In genomic region chr2:96891591-96892333, GRCh38 we compare ENCODE assay signal across 9 cellular contexts. TPM values are rescaled to one million over a fixed set of nuclear protein-coding genes. Genes with fewer than 3 reads are reported as not detected.
DNase-seq lines count a peak whose midpoint lies in the region; ATAC-seq and TF ChIP-seq lines count a peak whose summit lies in the region.
"Had no signal": no experiment of that assay in that cellular context is flagged by ENCODE, and none has a peak within 500 bp of the region (broad histone marks: within the 10 kb centered on the region; RNA-seq: fewer than 3 reads in every experiment).

No MANE protein-coding gene starts in this region.

- H3K4me3 ChIP-seq in OCI-LY7 (ENCODE audit: low read depth, low read length, poor library complexity, severe bottlenecking), result no peak overlapping the region
- H3K4me3 ChIP-seq in endodermal cell (ENCODE audit: low read length), result no peak overlapping the region

- H4K20me1 ChIP-seq in OCI-LY7 (ENCODE audit: insufficient read depth, low read length), result no peaks in the 10 kb centered on the region

- H2AFZ ChIP-seq in OCI-LY7 (ENCODE audit: low read length), result 0 out of 2 replicates have a peak overlapping the region, but pooled peaks have one; percentile 6

- no peaks in the 10 kb centered on the region for H3K9me3 Mint-ChIP-seq in endodermal cell
- no peaks in the 10 kb centered on the region for H3K9me3 Mint-ChIP-seq in neural crest cell

- H3K27ac ChIP-seq in OCI-LY7 (ENCODE audit: low read depth, low read length, poor library complexity, severe bottlenecking), result no peak overlapping the region
- no peak overlapping the region for H3K27ac ChIP-seq in endodermal cell (ENCODE audit: low read depth, low read length)

- H3K36me3 Mint-ChIP-seq in endodermal cell (ENCODE audit: low read depth) (no peaks in the 10 kb centered on the region), neural crest cell (ENCODE audit: low read depth) (no peaks in the 10 kb centered on the region)

- H3K27me3 Mint-ChIP-seq in endodermal cell (ENCODE audit: insufficient read depth) (no peaks in the 10 kb centered on the region), neural crest cell (ENCODE audit: low read depth) (no peaks in the 10 kb centered on the region)

- no peak overlapping the region for H3K9ac ChIP-seq in endodermal cell (ENCODE audit: extremely low read depth, low read length, poor library complexity, severe bottlenecking)

- H3K9me3 ChIP-seq in OCI-LY7 (ENCODE audit: low read length) (no peaks in the 10 kb centered on the region), endodermal cell (ENCODE audit: control insufficient read depth, low read length) (no peaks in the 10 kb centered on the region)

- H3K4me1 ChIP-seq in OCI-LY7 (ENCODE audit: insufficient read depth, low read length, poor library complexity, severe bottlenecking) (peaks cover 36% of the 10 kb centered on the region), endodermal cell (ENCODE audit: control insufficient read depth, insufficient read depth, low read length) (peaks cover 12% of the 10 kb centered on the region)

- intact Hi-C loops in OCI-LY7 (cut with micrococcal nuclease; ENCODE audit: unreplicated experiment), result no loop called here

- H3K27ac Mint-ChIP-seq in endodermal cell (peak overlapping the region; percentile 91), neural crest cell (ENCODE audit: unreplicated experiment) (peak overlapping the region; percentile 70)

- H3K4me3 Mint-ChIP-seq in endodermal cell, result peak overlapping the region; percentile 5
- no peak overlapping the region for H3K4me3 Mint-ChIP-seq in neural crest cell

- TF ChIP-seq CTCF in OCI-LY7 (conservative IDR thresholded peaks at IDR 0.05; ENCODE audit: low read length) (no peak), endodermal cell (conservative IDR thresholded peaks at IDR 0.05) (no peak), neural crest cell (conservative IDR thresholded peaks at IDR 0.05) (no peak)

- POLR2A ChIA-PET in OCI-LY7 (lab: Charles Lee), result no interaction called here

- 64 to 78% methylated on average over 10 to 11 of the region's 11 CpGs for WGBS in endodermal cell (ENCODE audit: insufficient coverage in 1 of 2, insufficient read length in 1 of 2), 2 experiments

- H3K36me3 ChIP-seq in OCI-LY7 (ENCODE audit: insufficient read depth, low read length), result no peaks in the 10 kb centered on the region
- no peaks in the 10 kb centered on the region for H3K36me3 ChIP-seq in endodermal cell (ENCODE audit: control insufficient read depth, insufficient read depth, low read length)

- H3K4me1 Mint-ChIP-seq in endodermal cell (peaks cover 52% of the 10 kb centered on the region), neural crest cell (peaks cover 45% of the 10 kb centered on the region)

- no peaks in the 10 kb centered on the region for H3K79me2 ChIP-seq in OCI-LY7 (ENCODE audit: insufficient read depth, low read depth, low read length)

- no peaks in the 10 kb centered on the region for H3K27me3 ChIP-seq in endodermal cell (ENCODE audit: control insufficient read depth, insufficient read depth, low read length, poor library complexity, severe bottlenecking)

- no peaks in the 10 kb centered on the region for H3K9me2 ChIP-seq in OCI-LY7 (ENCODE audit: insufficient read depth, low read length)

- H3K4me2 ChIP-seq in OCI-LY7 (ENCODE audit: low read length), result 0 out of 2 replicates have a peak overlapping the region, but pooled peaks have one; percentile 18

- DNase-seq in Daoy (ENCODE audit: low read depth), result peak; percentile 66
- no peak for DNase-seq in OCI-LY7 (ENCODE audit: low spot score)
- peak; percentile 84 for DNase-seq in endodermal cell
- DNase-seq in neural crest cell (ENCODE audit: low read depth, low spot score), result no peak
- DNase-seq in HuH-7.5 (ENCODE audit: low spot score), result no peak
- DNase-seq: NCI-H526 had no signal

- BruUV-seq in OCI-LY7 (replicated peaks; lab: Mats Ljungman, UMichigan), result no TSS peak

- ATAC-seq in GM21717 (IDR thresholded peaks at IDR 0.05; ENCODE audit: unreplicated experiment) (no peak), HG03196 (IDR thresholded peaks at IDR 0.05; ENCODE audit: unreplicated experiment) (no peak), GM19463 (IDR thresholded peaks at IDR 0.05; ENCODE audit: unreplicated experiment) (no peak)

- CTCF ChIA-PET in OCI-LY7 (lab: Charles Lee; ENCODE audit: unreplicated experiment), result no interaction called here

RNA-seq across cellular contexts. Expression of gene SEMA4C, which starts 21.9 kb away (rescaled TPM):
- 17.3 and 23.5 TPM in 2 replicates for total RNA-seq in Daoy (2014; rRNA removed; shearing (Covaris generic))
- 0.06 TPM in 1 of 2 replicates, not detected in the other for total RNA-seq in OCI-LY7 (2014; rRNA removed; shearing (Covaris generic))
- total RNA-seq in OCI-LY7 (2022), result 0.19 TPM in 1 of 2 replicates, not detected in the other
- 10 to 100 TPM; 82.5 to 92.1 TPM for total RNA-seq in endodermal cell
- 76.4 TPM for polyA plus RNA-seq in endodermal cell (2013, experiment 1 of 2)
- polyA plus RNA-seq in endodermal cell (2013, experiment 2 of 2), result 67.9 TPM
- 102 and 103 TPM in 2 replicates for total RNA-seq in neural crest cell

RNA-seq across cellular contexts. Expression of gene ANKRD39, which starts 33.9 kb away (rescaled TPM):
- 11.7 and 24.4 TPM in 2 replicates for total RNA-seq in Daoy (2014; rRNA removed; shearing (Covaris generic))
- 16.0 and 24.1 TPM in 2 replicates for total RNA-seq in OCI-LY7 (2014; rRNA removed; shearing (Covaris generic))
- total RNA-seq in OCI-LY7 (2022), result 20.7 and 22.2 TPM in 2 replicates
- total RNA-seq in endodermal cell, result 10 to 100 TPM; 14.6 to 16.7 TPM
- polyA plus RNA-seq in endodermal cell (2013, experiment 1 of 2), result 13.0 TPM
- polyA plus RNA-seq in endodermal cell (2013, experiment 2 of 2), result 14.1 TPM
- total RNA-seq in neural crest cell, result 23.4 and 25.8 TPM in 2 replicates

RNA-seq across cellular contexts. Expression of gene ANKRD23, which starts 47.9 kb away (rescaled TPM):
- 2.1 and 6.0 TPM in 2 replicates for total RNA-seq in Daoy (2014; rRNA removed; shearing (Covaris generic))
- 6.4 and 6.5 TPM in 2 replicates for total RNA-seq in OCI-LY7 (2014; rRNA removed; shearing (Covaris generic))
- total RNA-seq in OCI-LY7 (2022) (6.7 and 6.9 TPM in 2 replicates), endodermal cell (1 to 10 TPM; 2.6 to 3.6 TPM), neural crest cell (9.3 and 11.4 TPM in 2 replicates)
- polyA plus RNA-seq in endodermal cell (2013, experiment 1 of 2), result 3.5 TPM
- 2.6 TPM for polyA plus RNA-seq in endodermal cell (2013, experiment 2 of 2)

Comparison
In these comparisons a context has a peak if more than half of its experiments do, and no peak if none do; other contexts are left out.
1. DNase-seq: peak in Daoy (single experiment) and endodermal cell (single experiment); none in OCI-LY7 (single experiment), neural crest cell (single experiment) and HuH-7.5 (single experiment).
2. RNA of gene SEMA4C, which starts 21.9 kb away (total RNA-seq): 102 to 103 TPM in neural crest cell, 82.5 to 92.1 TPM in endodermal cell and 17.3 to 23.5 TPM in Daoy; 0.06 to 0.19 TPM in OCI-LY7; every median in the first group is over 10 times any median in the second.